Comparison of ENCODE assay signal across 8 cellular contexts in the genomic region with DNA sequence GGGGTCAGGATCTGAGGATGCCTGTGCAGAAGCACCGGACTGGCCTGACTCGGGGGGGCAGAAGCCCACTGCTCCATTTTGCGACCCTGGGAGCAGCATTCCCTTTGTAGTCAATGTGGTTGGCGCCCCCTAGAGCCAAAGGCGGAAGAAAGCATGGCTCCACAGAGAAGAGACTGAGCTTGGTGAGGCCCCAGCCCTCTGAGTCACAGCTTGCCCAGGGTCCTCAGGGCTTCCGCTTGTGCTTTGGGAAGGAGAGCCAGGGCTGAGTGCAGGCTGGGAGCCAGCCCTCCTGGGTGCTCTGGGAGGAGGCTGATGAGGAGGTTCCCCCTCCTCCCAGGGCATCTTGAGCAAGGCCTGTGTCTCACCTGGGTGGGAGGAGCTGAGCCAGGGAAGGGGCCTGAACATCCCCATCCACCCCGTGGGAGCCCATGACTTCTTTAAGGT. TPM values are rescaled to one million over a fixed set of nuclear protein-coding genes. Genes with fewer than 3 reads are reported as not detected.
A peak's percentile ranks its signal among the peaks of the same experiment; 100 is the strongest.
DNase-seq lines count a peak whose midpoint lies in the region; ATAC-seq, FAIRE-seq and TF ChIP-seq lines count a peak whose summit lies in the region.

No MANE protein-coding gene starts in this region.

- RAD21 ChIA-PET in GM12878 (lab: Charles Lee; ENCODE audit: unreplicated experiment) = interaction anchor here (0.6 to 2.9 kb wide), 12 partner anchors 12 to 304 kb away, joined by 3 to 18 read pairs (median 6); a partner anchor contains a TSS

- H2AFZ ChIP-seq in SU-DHL-6 (ENCODE audit: low read depth, low read length, severe bottlenecking) = peak overlapping the region; percentile 6
- peak overlapping the region; percentile 15; the same call in 1 of the 2 replicates for H2AFZ ChIP-seq in GM12878 (ENCODE audit: control insufficient read depth, low read depth, low read length)

- no peaks in the 10 kb centered on the region for H4K20me1 ChIP-seq in SU-DHL-6 (ENCODE audit: low read depth, low read length)
- H4K20me1 ChIP-seq in GM12878 (ENCODE audit: control insufficient read depth, insufficient read depth) = no peaks in the 10 kb centered on the region

- no peak overlapping the region for H3K4me3 ChIP-seq in SU-DHL-6 (ENCODE audit: insufficient read depth, low read length, poor library complexity, severe bottlenecking)
- H3K4me3 ChIP-seq in GM12878 = no peak overlapping the region

- TF ChIP-seq RAD21 in GM12878 (IDR thresholded peaks at IDR 0.05; ENCODE audit: insufficient read depth, low read depth, low read length) = peak; percentile 60

- no peaks in the 10 kb centered on the region for H3K79me2 ChIP-seq in SU-DHL-6 (ENCODE audit: insufficient read depth, low read length)
- H3K79me2 ChIP-seq in GM12878 (ENCODE audit: control insufficient read depth, insufficient read depth, low read length) = no peaks in the 10 kb centered on the region

- TF ChIP-seq CTCF in SU-DHL-6 (IDR thresholded peaks at IDR 0.05; ENCODE audit: insufficient read depth, low read length, poor library complexity, severe bottlenecking) (peak; percentile 96), GM12878 (IDR thresholded peaks at IDR 0.05 in 2 of 3, conservative IDR thresholded peaks at IDR 0.05 in 1 of 3; ENCODE audit: control insufficient read depth in 2 of 3, extremely low read depth in 1 of 3, insufficient read depth in 1 of 3, low read depth in 3 of 3, low read length in 3 of 3) (peak; percentile 52 to 78 (median 70))

- intact Hi-C loops in GM12878 (cut with micrococcal nuclease; ENCODE audit: unreplicated experiment) = loop anchor here (10.0 kb wide), 1 partner anchor 168 kb away; no protein-coding TSS in a partner anchor

- H3K27ac ChIP-seq in SU-DHL-6 (ENCODE audit: low read depth, low read length) (no peak overlapping the region), GM12878 (ENCODE audit: control insufficient read depth, insufficient read depth) (no peak overlapping the region)

- POLR2A ChIA-PET in GM12878 (lab: Charles Lee) = interaction anchor here (2.8 kb wide), 1 partner anchor 21 kb away, joined by 12 read pairs; a partner anchor contains a TSS

- H3K36me3 ChIP-seq in SU-DHL-6 (ENCODE audit: low read length) (no peaks in the 10 kb centered on the region), GM12878 (ENCODE audit: control insufficient read depth in 2 of 2, insufficient read depth in 2 of 2, low read length in 1 of 2) (no peaks in the 10 kb centered on the region; a peak in 1 of 4 replicates)

- no peak for TF ChIP-seq EP300 in GM12878 (IDR thresholded peaks at IDR 0.05; ENCODE audit: borderline replicate concordance in 1 of 2, control insufficient read depth in 1 of 2, low read depth in 2 of 2, low read length in 2 of 2)

- BruUV-seq in GM12878 (replicated peaks; lab: Mats Ljungman, UMichigan) = no TSS peak

- TF ChIP-seq POLR2A in GM12878 (IDR thresholded peaks at IDR 0.05; ENCODE audit: low read depth, low read length) = no peak

- in situ Hi-C loops in GM12878 (cut with MboI) = no loop called here

- ATAC-seq in GM12878 (peak; percentile 84), GM18907 (IDR thresholded peaks at IDR 0.05; ENCODE audit: unreplicated experiment) (no peak)

- H3K9ac ChIP-seq in SU-DHL-6 (ENCODE audit: low read length) (no peak overlapping the region), GM12878 (ENCODE audit: control insufficient read depth, insufficient read depth, low read length) (no peak overlapping the region)

- no peaks in the 10 kb centered on the region for H3F3A ChIP-seq in SU-DHL-6 (ENCODE audit: insufficient read depth)

- SMC1A ChIA-PET in GM12878 (lab: Charles Lee; ENCODE audit: uncharacterized antibody, unreplicated experiment) = interaction anchor here (0.7 to 3.2 kb wide), 13 partner anchors 11 to 166 kb away, joined by 3 to 20 read pairs (median 4); a partner anchor contains a TSS

- FAIRE-seq in GM12878 (lab: Jason Lieb, UNC) = peak; percentile 56

- H3K9me3 ChIP-seq in SU-DHL-6 (ENCODE audit: insufficient read depth, low read length) (no peaks in the 10 kb centered on the region), GM12878 (replicated peaks; ENCODE audit: control insufficient read depth, insufficient read depth, low read length) (no peaks in the 10 kb centered on the region)

- peak; percentile 14 for DNase-seq in NCI-H2107 treated with DMSO at 0.1 percent for 48 hours (lab: John Stamatoyannopoulos, UW; ENCODE audit: unreplicated experiment)
- no peak for DNase-seq in NCI-H2107 (lab: John Stamatoyannopoulos, UW)
- DNase-seq in HuH-7 (ENCODE audit: low spot score) = peak; percentile 81
- no peak for DNase-seq in GM12878 (ENCODE audit: low read depth, low spot score)
- DNase-seq in islet precursor cell = peak; percentile 95
- DNase-seq in stimulated activated CD8-positive, alpha-beta memory T cell treated with anti-CD3 and anti-CD28 coated beads, Interleukin-12 subunit alpha, Interleukin-12 subunit beta, amount 100 ng/mL, for 4 hours (ENCODE audit: low read depth) = peak; percentile 21

- H3K4me2 ChIP-seq in SU-DHL-6 (ENCODE audit: low read depth, low read length, poor library complexity, severe bottlenecking) = no peak overlapping the region
- peak overlapping the region; percentile 15; the same call in 1 of the 2 replicates for H3K4me2 ChIP-seq in GM12878 (ENCODE audit: control insufficient read depth, insufficient read depth)

- CTCF ChIA-PET in GM12878 (lab: Yijun Ruan, JAX) = interaction anchor here (0.6 to 8.9 kb wide), 27 partner anchors 10 to 492 kb away, joined by 3 to 154 read pairs (median 5); a partner anchor contains a TSS

- WGBS in GM12878 (ENCODE audit: insufficient coverage, insufficient replicate concordance, low lambda C conversion rate, missing lambda C conversion rate) = 2% methylated on average over 7 of the region's 7 CpGs

- peaks cover 32% of the 10 kb centered on the region for H3K4me1 ChIP-seq in GM12878 (ENCODE audit: control insufficient read depth, insufficient read depth, low read length)

- no peaks in the 10 kb centered on the region for H3K27me3 ChIP-seq in SU-DHL-6 (ENCODE audit: low read length)
- 0 out of 4 replicates have a peak, but pooled peaks cover 0 to 1% of the 10 kb centered on the region in 2 experiments for H3K27me3 ChIP-seq in GM12878 (replicated peaks in 1 of 2; ENCODE audit: control insufficient read depth in 2 of 2, insufficient read depth in 2 of 2, low read length in 1 of 2)

- no peaks in the 10 kb centered on the region for H3K9me2 ChIP-seq in SU-DHL-6 (replicated peaks; ENCODE audit: insufficient read depth, low read length)

RNA-seq across cellular contexts. Expression of a gene that starts 5.5 kb away (rescaled TPM):
- total RNA-seq in GM12878 (2013; cell fraction: nucleolus; rRNA removed) = 0.47 and 0.92 TPM in 2 replicates
- total RNA-seq in GM12878 (2014; rRNA removed) (3.1 and 6.5 TPM in 2 replicates), GM12878 (2014; rRNA removed; fragmentation: Illumina TruSeq; extraction: Trizol) (2.0 and 3.0 TPM in 2 replicates), GM12878 (2021) (3.4 and 4.8 TPM in 2 replicates)
- polyA plus RNA-seq in GM12878 (2011; ENCODE audit: low read depth) = 2.6 TPM
- polyA plus RNA-seq in GM12878 (2011; rRNA removed) (4.1 and 5.5 TPM in 2 replicates), GM12878 (2014; fragmentation: Illumina TruSeq; extraction: Trizol) (0.95 and 2.6 TPM in 2 replicates), GM12878 (2014; fragmentation: Nextera tagmentation; extraction: Ambion mirVana) (under 1 TPM; 0.60 to 0.71 TPM), GM12878 (2014; rRNA removed) (4.2 and 6.9 TPM in 2 replicates), GM12878 (2016; fragmentation: Nextera tagmentation; extraction: Ambion mirVana) (10 to 100 TPM; 11.2 to 11.8 TPM)
- polyA plus RNA-seq in GM12878 (2011; cell fraction: cytosol; rRNA removed) = 10.2 and 11.0 TPM in 2 replicates
- 9.5 and 11.4 TPM in 2 replicates for polyA plus RNA-seq in GM12878 (2011; cell fraction: nucleus; rRNA removed)
- polyA plus RNA-seq in GM12878 (2012) = 1.8 and 4.9 TPM in 2 replicates
- 3.9 and 6.0 TPM in 2 replicates for polyA minus RNA-seq in GM12878 (2011; rRNA and poly(A)+ RNA removed)
- 6.7 and 7.4 TPM in 2 replicates for polyA minus RNA-seq in GM12878 (2011; cell fraction: cytosol; rRNA and poly(A)+ RNA removed)
- 1.4 and 2.3 TPM in 2 replicates for polyA minus RNA-seq in GM12878 (2011; cell fraction: nucleus; rRNA and poly(A)+ RNA removed)

RNA-seq across cellular contexts. Expression of a gene that starts 20.9 kb away (rescaled TPM):
- 41.2 and 42.0 TPM in 2 replicates for total RNA-seq in GM12878 (2013; cell fraction: nucleolus; rRNA removed)
- total RNA-seq in GM12878 (2014; rRNA removed) (29.4 and 34.0 TPM in 2 replicates), GM12878 (2014; rRNA removed; fragmentation: Illumina TruSeq; extraction: Trizol) (18.8 and 20.7 TPM in 2 replicates), GM12878 (2021) (51.8 and 53.2 TPM in 2 replicates)
- 15.3 TPM for polyA plus RNA-seq in GM12878 (2011; ENCODE audit: low read depth)
- polyA plus RNA-seq in GM12878 (2011; rRNA removed) (9.1 and 26.4 TPM in 2 replicates), GM12878 (2014; fragmentation: Illumina TruSeq; extraction: Trizol) (26.8 and 36.9 TPM in 2 replicates), GM12878 (2014; fragmentation: Nextera tagmentation; extraction: Ambion mirVana) (10 to 100 TPM in 1 of 2 experiments, 1 to 10 TPM in 1; 8.3 to 13.2 TPM), GM12878 (2014; rRNA removed) (32.2 and 40.1 TPM in 2 replicates), GM12878 (2016; fragmentation: Nextera tagmentation; extraction: Ambion mirVana) (10 to 100 TPM; 40.6 to 47.1 TPM)
- polyA plus RNA-seq in GM12878 (2011; cell fraction: cytosol; rRNA removed) = 24.6 and 24.9 TPM in 2 replicates
- 51.7 and 61.5 TPM in 2 replicates for polyA plus RNA-seq in GM12878 (2011; cell fraction: nucleus; rRNA removed)
- 16.0 and 17.8 TPM in 2 replicates for polyA plus RNA-seq in GM12878 (2012)
- polyA minus RNA-seq in GM12878 (2011; rRNA and poly(A)+ RNA removed) = 35.0 and 35.3 TPM in 2 replicates
- 13.2 and 16.1 TPM in 2 replicates for polyA minus RNA-seq in GM12878 (2011; cell fraction: cytosol; rRNA and poly(A)+ RNA removed)
- polyA minus RNA-seq in GM12878 (2011; cell fraction: nucleus; rRNA and poly(A)+ RNA removed) = 33.0 and 59.5 TPM in 2 replicates

RNA-seq across cellular contexts. Expression of a gene that starts 50.5 kb away (rescaled TPM):
- 1.8 and 2.7 TPM in 2 replicates for total RNA-seq in GM12878 (2013; cell fraction: nucleolus; rRNA removed)
- not detected in 2 replicates for total RNA-seq in GM12878 (2014; rRNA removed)
- total RNA-seq in GM12878 (2014; rRNA removed; fragmentation: Illumina TruSeq; extraction: Trizol) = not detected in 2 replicates
- not detected in 2 replicates for total RNA-seq in GM12878 (2021)
- not detected for polyA plus RNA-seq in GM12878 (2011; ENCODE audit: low read depth)
- 0.04 and 0.06 TPM in 2 replicates for polyA plus RNA-seq in GM12878 (2011; rRNA removed)
- polyA plus RNA-seq in GM12878 (2011; cell fraction: cytosol; rRNA removed) = 0.08 and 0.10 TPM in 2 replicates
- 0.09 and 0.39 TPM in 2 replicates for polyA plus RNA-seq in GM12878 (2011; cell fraction: nucleus; rRNA removed)
- not detected in 2 replicates for polyA plus RNA-seq in GM12878 (2012)
- not detected in 2 replicates for polyA plus RNA-seq in GM12878 (2014; fragmentation: Illumina TruSeq; extraction: Trizol)
- under 1 TPM in 1 of 2 experiments, not detected in 1; 0.18 TPM for polyA plus RNA-seq in GM12878 (2014; fragmentation: Nextera tagmentation; extraction: Ambion mirVana)
- polyA plus RNA-seq in GM12878 (2014; rRNA removed) = 0.04 TPM in 1 of 2 replicates, not detected in the other
- not detected for polyA plus RNA-seq in GM12878 (2016; fragmentation: Nextera tagmentation; extraction: Ambion mirVana)
- polyA minus RNA-seq in GM12878 (2011; rRNA and poly(A)+ RNA removed) = not detected in 2 replicates
- polyA minus RNA-seq in GM12878 (2011; cell fraction: cytosol; rRNA and poly(A)+ RNA removed) = not detected in 2 replicates
- polyA minus RNA-seq in GM12878 (2011; cell fraction: nucleus; rRNA and poly(A)+ RNA removed) = 0.48 and 0.77 TPM in 2 replicates

Comparison
In these comparisons a context has a peak if more than half of its experiments do, and no peak if none do; other contexts are left out.
1. DNase-seq: peak in NCI-H2107 treated with DMSO at 0.1 percent for 48 hours (single experiment), HuH-7 (single experiment), islet precursor cell (single experiment) and stimulated activated CD8-positive, alpha-beta memory T cell treated with anti-CD3 and anti-CD28 coated beads, Interleukin-12 subunit alpha, Interleukin-12 subunit beta, amount 100 ng/mL, for 4 hours (single experiment); none in NCI-H2107 (single experiment) and GM12878 (single experiment).